15 cellular contexts compared by ENCODE assay signal in genomic region chr14:21220874-21221477, GRCh38. TPM values are rescaled to one million over a fixed set of nuclear protein-coding genes. Genes with fewer than 3 reads are reported as not detected.
DNase-seq lines count a peak whose midpoint lies in the region; ATAC-seq and TF ChIP-seq lines count a peak whose summit lies in the region.
"Had no signal": no experiment of that assay in that cellular context is flagged by ENCODE, and none has a peak within 500 bp of the region (broad histone marks: within the 10 kb centered on the region; RNA-seq: fewer than 3 reads in every experiment).

No MANE protein-coding gene starts in this region.

- ATAC-seq in GM19324 (IDR thresholded peaks at IDR 0.05; ENCODE audit: low FRiP score, unreplicated experiment) (no peak), GM21381 (IDR thresholded peaks at IDR 0.05; ENCODE audit: unreplicated experiment) (no peak)
- ATAC-seq: right cardiac atrium had no signal

- H3K27me3 Mint-ChIP-seq in activated naive CD8-positive, alpha-beta T cell treated with anti-CD3 and anti-CD28 coated beads for 36 hours: no peaks in the 10 kb centered on the region

- H3K79me2 ChIP-seq in ACC112 (ENCODE audit: control insufficient read depth, insufficient read depth, low read length, unreplicated experiment): peaks cover 92% of the 10 kb centered on the region

- H3K4me3 ChIP-seq in ACC112 (ENCODE audit: low read depth, low read length) (no peak overlapping the region), mesenchymal stem cell (ENCODE audit: insufficient read depth in 1 of 2, low read depth in 1 of 2, low read length in 2 of 2) (no peak overlapping the region), Peyer's patch (no peak overlapping the region)
- H3K4me3 ChIP-seq: adrenal gland; BLaER1 treated with 17β-estradiol and CSF1 and Interleukin-3, amounts not matched to agents 10 nM and 100 nM had no signal

- no peak overlapping the region for H3K4me2 ChIP-seq in mesenchymal stem cell (ENCODE audit: low read length, poor library complexity, severe bottlenecking)
- H3K4me2 ChIP-seq: BLaER1 treated with 17β-estradiol and CSF1 and Interleukin-3, amounts not matched to agents 10 nM and 100 nM had no signal

- no peak overlapping the region for H3K4ac ChIP-seq in mesenchymal stem cell (ENCODE audit: low read depth in 1 of 2, low read length in 2 of 2)

- DNase-seq in EH (ENCODE audit: low read depth) (peak; percentile 18), mesenchymal stem cell (peak; percentile 52), Peyer's patch (no peak), superior temporal gyrus (ENCODE audit: extremely low spot score) (no peak)
- DNase-seq in activated naive CD8-positive, alpha-beta T cell treated with anti-CD3 and anti-CD28 coated beads for 36 hours: no peak
- DNase-seq: adrenal gland, GDM1, kidney glomerular epithelial cell, NCI-H345, right cardiac atrium had no signal

- H3K23ac ChIP-seq in mesenchymal stem cell (ENCODE audit: low read length in 2 of 2): no peak overlapping the region

- no peak overlapping the region for H2BK12ac ChIP-seq in mesenchymal stem cell (ENCODE audit: low read length in 2 of 2)

- H3K4me1 ChIP-seq in ACC112 (ENCODE audit: control insufficient read depth, insufficient read depth, low read length, unreplicated experiment) (peaks cover 69% of the 10 kb centered on the region), mesenchymal stem cell (ENCODE audit: control insufficient read depth, insufficient read depth, low read depth, low read length) (peaks cover 13% of the 10 kb centered on the region), Peyer's patch (peaks cover 0 to 4% (median 0%) of the 10 kb centered on the region in 4 donors)

- H4K8ac ChIP-seq in mesenchymal stem cell (ENCODE audit: low read length): no peak overlapping the region

- no peak overlapping the region for H2AK5ac ChIP-seq in mesenchymal stem cell (ENCODE audit: low read length, severe bottlenecking)

- H3K4me1 Mint-ChIP-seq in activated naive CD8-positive, alpha-beta T cell treated with anti-CD3 and anti-CD28 coated beads for 36 hours: peaks cover 61% of the 10 kb centered on the region

- peak overlapping the region; percentile 81 for H3K27ac Mint-ChIP-seq in activated naive CD8-positive, alpha-beta T cell treated with anti-CD3 and anti-CD28 coated beads for 36 hours

- H2BK120ac ChIP-seq in mesenchymal stem cell (ENCODE audit: low read depth, low read length): no peak overlapping the region

- H3K4me3 Mint-ChIP-seq in activated naive CD8-positive, alpha-beta T cell treated with anti-CD3 and anti-CD28 coated beads for 36 hours: peak overlapping the region; percentile 24

- H2AFZ ChIP-seq in ACC112 (ENCODE audit: low read length, unreplicated experiment) (no peak overlapping the region), mesenchymal stem cell (ENCODE audit: low read depth, low read length) (no peak overlapping the region)

- H3K9me3 ChIP-seq in mesenchymal stem cell (ENCODE audit: control insufficient read depth, low read length): no peaks in the 10 kb centered on the region
- no peaks in the 10 kb centered on the region for H3K9me3 ChIP-seq in Peyer's patch
- H3K9me3 ChIP-seq: adrenal gland; BLaER1 treated with 17β-estradiol and CSF1 and Interleukin-3, amounts not matched to agents 10 nM and 100 nM had no signal

- no peak for TF ChIP-seq POLR2A in Peyer's patch (IDR thresholded peaks at IDR 0.05)

- no peaks in the 10 kb centered on the region for H3K9me3 Mint-ChIP-seq in activated naive CD8-positive, alpha-beta T cell treated with anti-CD3 and anti-CD28 coated beads for 36 hours

- no peak overlapping the region for H2BK15ac ChIP-seq in mesenchymal stem cell (ENCODE audit: low read depth, poor library complexity, severe bottlenecking)

- H3K79me1 ChIP-seq in mesenchymal stem cell (replicated peaks; ENCODE audit: low read length, poor library complexity, severe bottlenecking): no peaks in the 10 kb centered on the region

- no peak overlapping the region for H4K91ac ChIP-seq in mesenchymal stem cell (ENCODE audit: low read length)

- H3K27me3 ChIP-seq in ACC112 (ENCODE audit: insufficient read depth, low read length): no peaks in the 10 kb centered on the region
- no peaks in the 10 kb centered on the region for H3K27me3 ChIP-seq in mesenchymal stem cell (ENCODE audit: control insufficient read depth in 1 of 2, insufficient read depth in 1 of 2, low read length in 2 of 2)
- no peaks in the 10 kb centered on the region for H3K27me3 ChIP-seq in Peyer's patch
- H3K27me3 ChIP-seq: adrenal gland; BLaER1 treated with 17β-estradiol and CSF1 and Interleukin-3, amounts not matched to agents 10 nM and 100 nM had no signal

- H2BK5ac ChIP-seq in mesenchymal stem cell (ENCODE audit: low read depth, low read length, poor library complexity, severe bottlenecking): no peak overlapping the region

- no peak for TF ChIP-seq CTCF in Peyer's patch (IDR thresholded peaks at IDR 0.05)

- WGBS in mesenchymal stem cell: 95% methylated on average over 8 of the region's 9 CpGs

- peaks cover 56% of the 10 kb centered on the region for H3K36me3 ChIP-seq in ACC112 (ENCODE audit: insufficient read depth, low read length)
- peaks cover 29 to 96% of the 10 kb centered on the region in 2 experiments for H3K36me3 ChIP-seq in mesenchymal stem cell (ENCODE audit: control insufficient read depth in 1 of 2, insufficient read depth in 2 of 2, low read depth in 1 of 2, low read length in 2 of 2)
- H3K36me3 ChIP-seq in Peyer's patch: peaks cover 0 to 81% (median 0%) of the 10 kb centered on the region in 3 donors

- H3K9ac ChIP-seq in mesenchymal stem cell (ENCODE audit: low read length): no peak overlapping the region
- H3K9ac ChIP-seq: BLaER1 treated with 17β-estradiol and CSF1 and Interleukin-3, amounts not matched to agents 10 nM and 100 nM had no signal

- no peak overlapping the region for H3K18ac ChIP-seq in mesenchymal stem cell (ENCODE audit: low read depth in 1 of 2, low read length in 2 of 2)

- H3K27ac ChIP-seq in ACC112 (ENCODE audit: low read depth, low read length) (peak overlapping the region; percentile 18), mesenchymal stem cell (ENCODE audit: low read length, poor library complexity, severe bottlenecking) (peak overlapping the region; percentile 6), Peyer's patch (no peak overlapping the region)
- H3K27ac ChIP-seq: adrenal gland; BLaER1 treated with 17β-estradiol and CSF1 and Interleukin-3, amounts not matched to agents 10 nM and 100 nM had no signal

- H3K14ac ChIP-seq in mesenchymal stem cell (ENCODE audit: low read length in 2 of 2): no peak overlapping the region

- peaks cover 61% of the 10 kb centered on the region for H3K36me3 Mint-ChIP-seq in activated naive CD8-positive, alpha-beta T cell treated with anti-CD3 and anti-CD28 coated beads for 36 hours

RNA-seq across cellular contexts. Expression of gene HNRNPC, which starts 48.3 kb away (rescaled TPM):
- 1,000 to 10,000 TPM; 1,256 to 1,302 TPM for total RNA-seq in activated naive CD8-positive, alpha-beta T cell treated with anti-CD3 and anti-CD28 coated beads for 36 hours
- polyA plus RNA-seq in mesenchymal stem cell (2013, experiment 1 of 2): 493 TPM
- 510 TPM for polyA plus RNA-seq in mesenchymal stem cell (2013, experiment 2 of 2)
- total RNA-seq in Peyer's patch: 100 to 1,000 TPM; 201 to 392 (median 259) TPM

RNA-seq across cellular contexts. Expression of gene RPGRIP1, which starts 58.9 kb away (rescaled TPM):
- total RNA-seq in activated naive CD8-positive, alpha-beta T cell treated with anti-CD3 and anti-CD28 coated beads for 36 hours: under 1 TPM; 0.08 to 0.22 TPM
- polyA plus RNA-seq in mesenchymal stem cell (2013, experiment 1 of 2): 0.18 TPM
- 0.10 TPM for polyA plus RNA-seq in mesenchymal stem cell (2013, experiment 2 of 2)
- 1 to 10 TPM in 1 of 4 donors, under 1 TPM in 1, not detected in 2; 0.40 to 3.3 TPM for total RNA-seq in Peyer's patch
- total RNA-seq: HT1080 had no signal

Comparison
In these comparisons a context has a peak if more than half of its experiments do, and no peak if none do; other contexts are left out.
1. H3K27ac ChIP-seq: peak in ACC112 (single experiment) and mesenchymal stem cell (single experiment); none in Peyer's patch (0 of 4).
2. DNase-seq: peak in EH (single experiment) and mesenchymal stem cell (single experiment); none in activated naive CD8-positive, alpha-beta T cell treated with anti-CD3 and anti-CD28 coated beads for 36 hours (single experiment), Peyer's patch (0 of 3) and superior temporal gyrus (single experiment).